In the genomic region with DNA sequence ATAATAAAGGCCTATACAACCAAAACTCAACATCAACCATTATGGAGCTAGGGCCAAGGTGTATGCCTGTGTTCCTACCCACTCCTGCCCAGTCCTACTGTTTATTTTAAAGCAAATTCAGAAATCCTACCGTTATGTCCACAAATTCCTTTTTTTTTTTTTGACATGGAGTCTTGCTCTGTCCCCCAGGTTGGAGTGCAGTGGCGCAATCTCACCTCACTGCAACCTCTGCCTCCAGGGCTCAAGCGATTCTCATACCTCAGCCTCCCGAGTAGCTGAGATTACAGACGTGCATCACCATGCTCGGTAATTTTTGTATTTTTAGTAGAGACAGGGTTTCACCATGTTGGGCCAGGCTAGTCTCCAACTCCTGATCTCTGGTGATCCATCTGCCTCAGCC, we compare ENCODE assay signal across 2 cellular contexts.
TF ChIP-seq lines count a peak whose summit lies in the region.

No MANE protein-coding gene starts in this region.

TF ChIP-seq in WTC11, 78 proteins besides CTCF, POLR2A, EP300 and RAD21:
- no peak for TF ChIP-seq FOXK1 (CRISPR knock-in tag; IDR thresholded peaks at IDR 0.05)
- TF ChIP-seq CREM (CRISPR knock-in tag; IDR thresholded peaks at IDR 0.05): no peak
TF ChIP-seq in WTC11: peak in this region for 0.

TF ChIP-seq in liver, 16 proteins besides CTCF, POLR2A, EP300 and RAD21:
- TF ChIP-seq GABPA (IDR thresholded peaks at IDR 0.05 in 1 of 2, conservative IDR thresholded peaks at IDR 0.05 in 1 of 2) (no peak), HNF4G (IDR thresholded peaks at IDR 0.05) (no peak), NR2F2 (IDR thresholded peaks at IDR 0.05) (no peak), FOXA1 (IDR thresholded peaks at IDR 0.05) (no peak), SP1 (IDR thresholded peaks at IDR 0.05) (no peak), FOXA2 (IDR thresholded peaks at IDR 0.05) (no peak), HNF4A (conservative IDR thresholded peaks at IDR 0.05) (no peak), RXRA (IDR thresholded peaks at IDR 0.05) (no peak), TAF1 (conservative IDR thresholded peaks at IDR 0.05) (no peak), YY1 (IDR thresholded peaks at IDR 0.05) (no peak)
- TF ChIP-seq, protein P1, sequence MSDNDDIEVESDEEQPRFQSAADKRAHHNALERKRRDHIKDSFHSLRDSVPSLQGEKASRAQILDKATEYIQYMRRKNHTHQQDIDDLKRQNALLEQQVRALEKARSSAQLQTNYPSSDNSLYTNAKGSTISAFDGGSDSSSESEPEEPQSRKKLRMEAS (IDR thresholded peaks at IDR 0.05): no peak
- TF ChIP-seq, protein P2, sequence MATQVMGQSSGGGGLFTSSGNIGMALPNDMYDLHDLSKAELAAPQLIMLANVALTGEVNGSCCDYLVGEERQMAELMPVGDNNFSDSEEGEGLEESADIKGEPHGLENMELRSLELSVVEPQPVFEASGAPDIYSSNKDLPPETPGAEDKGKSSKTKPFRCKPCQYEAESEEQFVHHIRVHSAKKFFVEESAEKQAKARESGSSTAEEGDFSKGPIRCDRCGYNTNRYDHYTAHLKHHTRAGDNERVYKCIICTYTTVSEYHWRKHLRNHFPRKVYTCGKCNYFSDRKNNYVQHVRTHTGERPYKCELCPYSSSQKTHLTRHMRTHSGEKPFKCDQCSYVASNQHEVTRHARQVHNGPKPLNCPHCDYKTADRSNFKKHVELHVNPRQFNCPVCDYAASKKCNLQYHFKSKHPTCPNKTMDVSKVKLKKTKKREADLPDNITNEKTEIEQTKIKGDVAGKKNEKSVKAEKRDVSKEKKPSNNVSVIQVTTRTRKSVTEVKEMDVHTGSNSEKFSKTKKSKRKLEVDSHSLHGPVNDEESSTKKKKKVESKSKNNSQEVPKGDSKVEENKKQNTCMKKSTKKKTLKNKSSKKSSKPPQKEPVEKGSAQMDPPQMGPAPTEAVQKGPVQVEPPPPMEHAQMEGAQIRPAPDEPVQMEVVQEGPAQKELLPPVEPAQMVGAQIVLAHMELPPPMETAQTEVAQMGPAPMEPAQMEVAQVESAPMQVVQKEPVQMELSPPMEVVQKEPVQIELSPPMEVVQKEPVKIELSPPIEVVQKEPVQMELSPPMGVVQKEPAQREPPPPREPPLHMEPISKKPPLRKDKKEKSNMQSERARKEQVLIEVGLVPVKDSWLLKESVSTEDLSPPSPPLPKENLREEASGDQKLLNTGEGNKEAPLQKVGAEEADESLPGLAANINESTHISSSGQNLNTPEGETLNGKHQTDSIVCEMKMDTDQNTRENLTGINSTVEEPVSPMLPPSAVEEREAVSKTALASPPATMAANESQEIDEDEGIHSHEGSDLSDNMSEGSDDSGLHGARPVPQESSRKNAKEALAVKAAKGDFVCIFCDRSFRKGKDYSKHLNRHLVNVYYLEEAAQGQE (IDR thresholded peaks at IDR 0.05): no peak
- TF ChIP-seq, protein P3, sequence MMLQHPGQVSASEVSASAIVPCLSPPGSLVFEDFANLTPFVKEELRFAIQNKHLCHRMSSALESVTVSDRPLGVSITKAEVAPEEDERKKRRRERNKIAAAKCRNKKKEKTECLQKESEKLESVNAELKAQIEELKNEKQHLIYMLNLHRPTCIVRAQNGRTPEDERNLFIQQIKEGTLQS (IDR thresholded peaks at IDR 0.05): no peak
- TF ChIP-seq, protein P4, sequence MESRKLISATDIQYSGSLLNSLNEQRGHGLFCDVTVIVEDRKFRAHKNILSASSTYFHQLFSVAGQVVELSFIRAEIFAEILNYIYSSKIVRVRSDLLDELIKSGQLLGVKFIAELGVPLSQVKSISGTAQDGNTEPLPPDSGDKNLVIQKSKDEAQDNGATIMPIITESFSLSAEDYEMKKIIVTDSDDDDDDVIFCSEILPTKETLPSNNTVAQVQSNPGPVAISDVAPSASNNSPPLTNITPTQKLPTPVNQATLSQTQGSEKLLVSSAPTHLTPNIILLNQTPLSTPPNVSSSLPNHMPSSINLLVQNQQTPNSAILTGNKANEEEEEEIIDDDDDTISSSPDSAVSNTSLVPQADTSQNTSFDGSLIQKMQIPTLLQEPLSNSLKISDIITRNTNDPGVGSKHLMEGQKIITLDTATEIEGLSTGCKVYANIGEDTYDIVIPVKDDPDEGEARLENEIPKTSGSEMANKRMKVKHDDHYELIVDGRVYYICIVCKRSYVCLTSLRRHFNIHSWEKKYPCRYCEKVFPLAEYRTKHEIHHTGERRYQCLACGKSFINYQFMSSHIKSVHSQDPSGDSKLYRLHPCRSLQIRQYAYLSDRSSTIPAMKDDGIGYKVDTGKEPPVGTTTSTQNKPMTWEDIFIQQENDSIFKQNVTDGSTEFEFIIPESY (IDR thresholded peaks at IDR 0.05): no peak
